ENCODE assay signal across 8 cellular contexts in the genomic region with DNA sequence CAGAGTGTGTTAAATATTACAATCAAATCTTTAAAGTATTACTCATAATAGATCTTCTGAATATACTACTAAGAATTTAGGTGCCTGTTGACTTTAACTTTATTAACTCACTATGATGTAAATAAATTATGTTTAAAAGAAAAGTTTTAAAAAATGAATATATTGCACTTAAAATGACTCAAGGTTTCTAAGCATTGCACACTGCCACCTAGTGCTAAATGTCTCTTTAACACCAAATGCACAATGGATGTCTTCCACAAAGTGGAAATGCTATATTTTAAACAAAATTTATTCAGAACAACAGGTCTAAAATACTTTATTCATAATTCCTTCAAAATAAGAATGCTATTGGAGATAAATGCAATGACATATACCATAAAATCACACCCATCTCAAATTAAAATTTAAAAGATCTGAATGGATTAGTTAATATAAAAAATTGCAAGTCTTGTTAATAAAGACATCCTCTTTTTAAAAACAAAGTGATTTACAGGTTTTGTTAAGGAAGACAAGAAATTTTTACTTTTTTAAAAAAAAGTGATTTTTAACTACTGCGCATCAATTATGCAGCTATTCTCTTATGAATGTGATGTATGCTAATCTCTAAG. TPM values are rescaled to one million over a fixed set of nuclear protein-coding genes. Genes with fewer than 3 reads are reported as not detected.
DNase-seq lines count a peak whose midpoint lies in the region; ATAC-seq, FAIRE-seq and TF ChIP-seq lines count a peak whose summit lies in the region.

No MANE protein-coding gene starts in this region.

- DNase-seq in Ammon's horn (ENCODE audit: low spot score) = peak; percentile 62
- DNase-seq in frontal cortex (ENCODE audit: low spot score in 2 of 2) = no peak
- DNase-seq in upper lobe of left lung = no peak
- no peak for DNase-seq in activated CD8-positive, alpha-beta memory T cell treated with anti-CD3 and anti-CD28 coated beads, Interleukin-2, amount 10 ng/mL, durations not matched to agents 7 days and 5 days

- TF ChIP-seq CTCF in upper lobe of left lung (IDR thresholded peaks at IDR 0.05) = peak in 4 of 6 experiments; percentile 27 to 35 (median 30)

- H3K27ac Mint-ChIP-seq in activated CD8-positive, alpha-beta memory T cell treated with anti-CD3 and anti-CD28 coated beads, Interleukin-2, amount 10 ng/mL, durations not matched to agents 7 days and 5 days = no peak overlapping the region

- no peaks in the 10 kb centered on the region for H3K36me3 ChIP-seq in upper lobe of left lung

- 90 to 92% methylated on average over 1 of the region's 1 CpG for WGBS in upper lobe of left lung, 2 donors

- peak; percentile 94 for FAIRE-seq in frontal cortex (lab: Jason Lieb, UNC)

- ATAC-seq in HG02678 (IDR thresholded peaks at IDR 0.05; ENCODE audit: unreplicated experiment) (peak; percentile 53), SK-N-SH treated with all-trans-retinoic acid at 6 μM for 48 hours (peak; percentile 63; the same call in 1 of the 3 replicates), upper lobe of left lung (ENCODE audit: low FRiP score in 2 of 2) (no peak), GM21367 (IDR thresholded peaks at IDR 0.05; ENCODE audit: unreplicated experiment) (no peak), HG02610 (IDR thresholded peaks at IDR 0.05; ENCODE audit: unreplicated experiment) (no peak)
- ATAC-seq in activated CD8-positive, alpha-beta memory T cell treated with anti-CD3 and anti-CD28 coated beads, Interleukin-2, amount 10 ng/mL, durations not matched to agents 7 days and 5 days = no peak

- H3K27me3 ChIP-seq in upper lobe of left lung = peaks cover 0 to 1% (median 0%) of the 10 kb centered on the region in 4 donors

- no peak overlapping the region for H3K27ac ChIP-seq in upper lobe of left lung

- H3K27me3 Mint-ChIP-seq in activated CD8-positive, alpha-beta memory T cell treated with anti-CD3 and anti-CD28 coated beads, Interleukin-2, amount 10 ng/mL, durations not matched to agents 7 days and 5 days = peaks cover 26% of the 10 kb centered on the region

- H3K4me3 ChIP-seq in upper lobe of left lung = no peak overlapping the region

- no peaks in the 10 kb centered on the region for H3K36me3 Mint-ChIP-seq in activated CD8-positive, alpha-beta memory T cell treated with anti-CD3 and anti-CD28 coated beads, Interleukin-2, amount 10 ng/mL, durations not matched to agents 7 days and 5 days

- no peaks in the 10 kb centered on the region for H3K9me3 ChIP-seq in upper lobe of left lung

- no peak for TF ChIP-seq POLR2A in upper lobe of left lung (IDR thresholded peaks at IDR 0.05)

- no peak for TF ChIP-seq EP300 in upper lobe of left lung (IDR thresholded peaks at IDR 0.05)

- CTCF ChIA-PET in activated CD8-positive, alpha-beta memory T cell treated with anti-CD3 and anti-CD28 coated beads, Interleukin-2, amount 10 ng/mL, durations not matched to agents 7 days and 5 days (lab: Charles Lee) = no interaction called here

- no peaks in the 10 kb centered on the region for H3K9me3 Mint-ChIP-seq in activated CD8-positive, alpha-beta memory T cell treated with anti-CD3 and anti-CD28 coated beads, Interleukin-2, amount 10 ng/mL, durations not matched to agents 7 days and 5 days (ENCODE audit: low read depth)

- peaks cover 3% of the 10 kb centered on the region for H3K4me1 Mint-ChIP-seq in activated CD8-positive, alpha-beta memory T cell treated with anti-CD3 and anti-CD28 coated beads, Interleukin-2, amount 10 ng/mL, durations not matched to agents 7 days and 5 days

- H3K4me3 Mint-ChIP-seq in activated CD8-positive, alpha-beta memory T cell treated with anti-CD3 and anti-CD28 coated beads, Interleukin-2, amount 10 ng/mL, durations not matched to agents 7 days and 5 days = no peak overlapping the region

- H3K4me1 ChIP-seq in upper lobe of left lung = peaks cover 4 to 7% (median 5%) of the 10 kb centered on the region in 4 donors

TF ChIP-seq in SK-N-SH treated with all-trans-retinoic acid at 6 μM for 48 hours, 23 proteins besides CTCF, POLR2A, EP300 and RAD21:
- TF ChIP-seq ZFP3 (CRISPR knock-in tag; IDR thresholded peaks at IDR 0.05) = no peak
- TF ChIP-seq ISL1 (CRISPR knock-in tag; IDR thresholded peaks at IDR 0.05) = no peak
- TF ChIP-seq ZNF565 (CRISPR knock-in tag; conservative IDR thresholded peaks at IDR 0.05; ENCODE audit: low read depth) = no peak
- TF ChIP-seq ARNTL (CRISPR knock-in tag; IDR thresholded peaks at IDR 0.05; ENCODE audit: borderline replicate concordance, low read depth) = no peak
- TF ChIP-seq TOX (CRISPR knock-in tag; IDR thresholded peaks at IDR 0.05; ENCODE audit: borderline replicate concordance) = no peak
- no peak for TF ChIP-seq SNAI2 (CRISPR knock-in tag; IDR thresholded peaks at IDR 0.05)
- no peak for TF ChIP-seq CSDC2 (CRISPR knock-in tag; IDR thresholded peaks at IDR 0.05)
- no peak for TF ChIP-seq ZNF8 (CRISPR knock-in tag; IDR thresholded peaks at IDR 0.05)
- TF ChIP-seq ZFP30 (CRISPR knock-in tag; IDR thresholded peaks at IDR 0.05) = no peak
- no peak for TF ChIP-seq PPARA (CRISPR knock-in tag; IDR thresholded peaks at IDR 0.05; ENCODE audit: borderline replicate concordance)
- no peak for TF ChIP-seq TCF4 (CRISPR knock-in tag; IDR thresholded peaks at IDR 0.05; ENCODE audit: borderline replicate concordance)
- no peak for TF ChIP-seq GLIS3 (CRISPR knock-in tag; IDR thresholded peaks at IDR 0.05)
- TF ChIP-seq, protein P1, sequence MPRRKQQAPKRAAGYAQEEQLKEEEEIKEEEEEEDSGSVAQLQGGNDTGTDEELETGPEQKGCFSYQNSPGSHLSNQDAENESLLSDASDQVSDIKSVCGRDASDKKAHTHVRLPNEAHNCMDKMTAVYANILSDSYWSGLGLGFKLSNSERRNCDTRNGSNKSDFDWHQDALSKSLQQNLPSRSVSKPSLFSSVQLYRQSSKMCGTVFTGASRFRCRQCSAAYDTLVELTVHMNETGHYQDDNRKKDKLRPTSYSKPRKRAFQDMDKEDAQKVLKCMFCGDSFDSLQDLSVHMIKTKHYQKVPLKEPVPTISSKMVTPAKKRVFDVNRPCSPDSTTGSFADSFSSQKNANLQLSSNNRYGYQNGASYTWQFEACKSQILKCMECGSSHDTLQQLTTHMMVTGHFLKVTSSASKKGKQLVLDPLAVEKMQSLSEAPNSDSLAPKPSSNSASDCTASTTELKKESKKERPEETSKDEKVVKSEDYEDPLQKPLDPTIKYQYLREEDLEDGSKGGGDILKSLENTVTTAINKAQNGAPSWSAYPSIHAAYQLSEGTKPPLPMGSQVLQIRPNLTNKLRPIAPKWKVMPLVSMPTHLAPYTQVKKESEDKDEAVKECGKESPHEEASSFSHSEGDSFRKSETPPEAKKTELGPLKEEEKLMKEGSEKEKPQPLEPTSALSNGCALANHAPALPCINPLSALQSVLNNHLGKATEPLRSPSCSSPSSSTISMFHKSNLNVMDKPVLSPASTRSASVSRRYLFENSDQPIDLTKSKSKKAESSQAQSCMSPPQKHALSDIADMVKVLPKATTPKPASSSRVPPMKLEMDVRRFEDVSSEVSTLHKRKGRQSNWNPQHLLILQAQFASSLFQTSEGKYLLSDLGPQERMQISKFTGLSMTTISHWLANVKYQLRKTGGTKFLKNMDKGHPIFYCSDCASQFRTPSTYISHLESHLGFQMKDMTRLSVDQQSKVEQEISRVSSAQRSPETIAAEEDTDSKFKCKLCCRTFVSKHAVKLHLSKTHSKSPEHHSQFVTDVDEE (CRISPR knock-in tag; IDR thresholded peaks at IDR 0.05) = no peak
- TF ChIP-seq, protein P2, sequence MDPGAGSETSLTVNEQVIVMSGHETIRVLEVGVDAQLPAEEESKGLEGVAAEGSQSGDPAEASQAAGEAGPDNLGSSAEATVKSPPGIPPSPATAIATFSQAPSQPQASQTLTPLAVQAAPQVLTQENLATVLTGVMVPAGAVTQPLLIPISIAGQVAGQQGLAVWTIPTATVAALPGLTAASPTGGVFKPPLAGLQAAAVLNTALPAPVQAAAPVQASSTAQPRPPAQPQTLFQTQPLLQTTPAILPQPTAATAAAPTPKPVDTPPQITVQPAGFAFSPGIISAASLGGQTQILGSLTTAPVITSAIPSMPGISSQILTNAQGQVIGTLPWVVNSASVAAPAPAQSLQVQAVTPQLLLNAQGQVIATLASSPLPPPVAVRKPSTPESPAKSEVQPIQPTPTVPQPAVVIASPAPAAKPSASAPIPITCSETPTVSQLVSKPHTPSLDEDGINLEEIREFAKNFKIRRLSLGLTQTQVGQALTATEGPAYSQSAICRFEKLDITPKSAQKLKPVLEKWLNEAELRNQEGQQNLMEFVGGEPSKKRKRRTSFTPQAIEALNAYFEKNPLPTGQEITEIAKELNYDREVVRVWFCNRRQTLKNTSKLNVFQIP (CRISPR knock-in tag; IDR thresholded peaks at IDR 0.05; ENCODE audit: borderline replicate concordance, low read depth) = no peak
- TF ChIP-seq, protein P3, sequence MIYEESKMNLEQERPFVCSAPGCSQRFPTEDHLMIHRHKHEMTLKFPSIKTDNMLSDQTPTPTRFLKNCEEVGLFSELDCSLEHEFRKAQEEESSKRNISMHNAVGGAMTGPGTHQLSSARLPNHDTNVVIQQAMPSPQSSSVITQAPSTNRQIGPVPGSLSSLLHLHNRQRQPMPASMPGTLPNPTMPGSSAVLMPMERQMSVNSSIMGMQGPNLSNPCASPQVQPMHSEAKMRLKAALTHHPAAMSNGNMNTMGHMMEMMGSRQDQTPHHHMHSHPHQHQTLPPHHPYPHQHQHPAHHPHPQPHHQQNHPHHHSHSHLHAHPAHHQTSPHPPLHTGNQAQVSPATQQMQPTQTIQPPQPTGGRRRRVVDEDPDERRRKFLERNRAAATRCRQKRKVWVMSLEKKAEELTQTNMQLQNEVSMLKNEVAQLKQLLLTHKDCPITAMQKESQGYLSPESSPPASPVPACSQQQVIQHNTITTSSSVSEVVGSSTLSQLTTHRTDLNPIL (CRISPR knock-in tag; IDR thresholded peaks at IDR 0.05; ENCODE audit: low read depth) = no peak
- TF ChIP-seq BACH2 (CRISPR knock-in tag; IDR thresholded peaks at IDR 0.05; ENCODE audit: borderline replicate concordance) = no peak
- no peak for TF ChIP-seq RARB (CRISPR knock-in tag; IDR thresholded peaks at IDR 0.05)
- TF ChIP-seq ZNF70 (CRISPR knock-in tag; IDR thresholded peaks at IDR 0.05) = no peak

RNA-seq across cellular contexts. Expression of a gene that starts 5.5 kb away (rescaled TPM):
- total RNA-seq in frontal cortex (8.2 TPM), upper lobe of left lung (10 to 100 TPM in 3 of 6 donors, 1 to 10 TPM in 3; 4.7 to 31.4 (median 10.4) TPM)
- total RNA-seq in activated CD8-positive, alpha-beta memory T cell treated with anti-CD3 and anti-CD28 coated beads, Interleukin-2, amount 10 ng/mL, durations not matched to agents 7 days and 5 days = 10 to 100 TPM; 23.5 to 29.7 TPM

Comparison
In these comparisons a context has a peak if more than half of its experiments do, and no peak if none do; other contexts are left out.
1. ATAC-seq: peak in HG02678 (single experiment) and SK-N-SH treated with all-trans-retinoic acid at 6 μM for 48 hours (single experiment); none in upper lobe of left lung (0 of 2), activated CD8-positive, alpha-beta memory T cell treated with anti-CD3 and anti-CD28 coated beads, Interleukin-2, amount 10 ng/mL, durations not matched to agents 7 days and 5 days (single experiment), GM21367 (single experiment) and HG02610 (single experiment).